13 cellular contexts compared by ENCODE assay signal in the genomic region with DNA sequence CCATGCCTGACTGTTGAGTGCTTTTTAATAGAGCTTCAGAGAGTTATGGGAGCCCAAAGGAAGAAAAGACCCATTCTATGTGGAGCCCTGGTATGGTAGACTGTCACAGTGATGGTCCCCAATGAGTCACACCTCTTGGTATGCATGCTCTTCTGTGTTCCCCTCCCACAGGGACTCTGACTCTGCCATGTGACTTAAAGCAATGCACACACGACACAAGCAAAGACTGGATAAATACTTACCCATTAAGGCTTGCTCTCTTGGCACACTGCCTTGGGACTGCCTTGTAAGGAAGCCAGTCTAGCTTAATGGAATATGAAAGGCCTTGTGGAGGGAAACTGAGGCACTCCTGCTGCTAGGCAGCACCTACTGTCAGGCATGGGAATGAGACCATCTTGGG. TPM values are rescaled to one million over a fixed set of nuclear protein-coding genes. Genes with fewer than 3 reads are reported as not detected.
DNase-seq lines count a peak whose midpoint lies in the region; ATAC-seq, FAIRE-seq and TF ChIP-seq lines count a peak whose summit lies in the region.
"Had no signal": no experiment of that assay in that cellular context is flagged by ENCODE, and none has a peak within 500 bp of the region (broad histone marks: within the 10 kb centered on the region; RNA-seq: fewer than 3 reads in every experiment).

No MANE protein-coding gene starts in this region.

- intact Hi-C loops in K562 (cut with micrococcal nuclease): no loop called here

- TF ChIP-seq POLR2A in K562 (conservative IDR thresholded peaks at IDR 0.05): no peak

- no peaks in the 10 kb centered on the region for H3K9me3 ChIP-seq in K562 (replicated peaks; ENCODE audit: control insufficient read depth, insufficient read depth, low read depth, low read length)
- H3K9me3 ChIP-seq: HAP-1 had no signal

- no peak overlapping the region for H3K9ac ChIP-seq in K562 (ENCODE audit: insufficient read depth in 1 of 2, low read depth in 2 of 2, low read length in 2 of 2)

- no peak for TF ChIP-seq CTCF in K562 (IDR thresholded peaks at IDR 0.05 in 2 of 3, conservative IDR thresholded peaks at IDR 0.05 in 1 of 3; ENCODE audit: insufficient read depth in 2 of 3, low read depth in 1 of 3, low read length in 3 of 3)

- ATAC-seq in K562 (peak; percentile 38; the same call in 2 of the 3 replicates), GM18870 (IDR thresholded peaks at IDR 0.05; ENCODE audit: unreplicated experiment) (no peak)
- ATAC-seq: CD8-positive, alpha-beta T cell had no signal

- H3K27me3 ChIP-seq in K562 (ENCODE audit: control insufficient read depth in 2 of 2, insufficient read depth in 2 of 2, low read length in 2 of 2): peaks cover 14 to 36% of the 10 kb centered on the region in 2 experiments; a peak in 4 of 5 replicates
- H3K27me3 ChIP-seq: dorsolateral prefrontal cortex had no signal

- H3K9me1 ChIP-seq in K562 (ENCODE audit: control insufficient read depth, insufficient read depth, low read length): no peaks in the 10 kb centered on the region

- no peak overlapping the region for H3K27ac ChIP-seq in K562 (ENCODE audit: extremely low read depth, low read depth, low read length)
- H3K27ac ChIP-seq: dorsolateral prefrontal cortex had no signal

- H2AFZ ChIP-seq in K562 (ENCODE audit: low read depth, low read length): no peak overlapping the region

- no peak overlapping the region for H3K4me3 ChIP-seq in K562
- H3K4me3 ChIP-seq: dorsolateral prefrontal cortex, HAP-1 had no signal

- H3K36me3 ChIP-seq in K562 (ENCODE audit: control insufficient read depth, insufficient read depth, low read length): no peaks in the 10 kb centered on the region
- H3K36me3 ChIP-seq: HAP-1 had no signal

- no peaks in the 10 kb centered on the region; a peak in 1 of 5 replicates for H3K4me1 ChIP-seq in K562 (replicated peaks in 1 of 2; ENCODE audit: control insufficient read depth in 2 of 2, insufficient read depth in 2 of 2, low read length in 2 of 2)
- H3K4me1 ChIP-seq: HAP-1 had no signal

- no peaks in the 10 kb centered on the region for H3K79me2 ChIP-seq in K562 (ENCODE audit: control insufficient read depth, insufficient read depth, low read length)

- DNase-seq in Daoy (ENCODE audit: low read depth): peak; percentile 59
- peak; percentile 47 for DNase-seq in HT1080 (ENCODE audit: low read depth)
- no peak for DNase-seq in K562 (ENCODE audit: extremely low read depth in 1 of 4, low spot score in 3 of 4)
- DNase-seq in mucosa of gallbladder (ENCODE audit: low spot score): peak; percentile 62
- no peak for DNase-seq in activated CD8-positive, alpha-beta memory T cell treated with anti-CD3 and anti-CD28 coated beads for 24 hours
- DNase-seq in NCI-H510A (lab: John Stamatoyannopoulos, UW): no peak
- no peak for DNase-seq in HT-29 (ENCODE audit: low spot score)
- DNase-seq: activated CD4-positive, alpha-beta T cell treated with anti-CD3 and anti-CD28 coated beads, Interleukin-2, amount 50 U/mL, for 1 hour; CD8-positive, alpha-beta T cell; NCI-H1092 treated with DMSO at 0.1 percent for 48 hours had no signal

- in situ Hi-C loops in K562 (cut with MboI): no loop called here

- POLR2A ChIA-PET in K562 (lab: Yijun Ruan, JAX): interaction anchor here (0.6 to 1.2 kb wide), 4 partner anchors 9 to 848 kb away, joined by 3 to 7 read pairs (median 3); no protein-coding TSS in a partner anchor

- FAIRE-seq in K562 (lab: Jason Lieb, UNC): no peak

- no peak overlapping the region for H3K4me2 ChIP-seq in K562 (ENCODE audit: insufficient read depth, low read length)

- H4K20me1 ChIP-seq in K562 (replicated peaks; ENCODE audit: control insufficient read depth, insufficient read depth, low read length): no peaks in the 10 kb centered on the region

- no peak for TF ChIP-seq RAD21 in K562 (CRISPR knock-in tag; conservative IDR thresholded peaks at IDR 0.05 in 1 of 2, IDR thresholded peaks at IDR 0.05 in 1 of 2)

- CTCF ChIA-PET in K562 (lab: Yijun Ruan, JAX; ENCODE audit: low intra/inter-chr PET ratio): no interaction called here

- no TSS peak for BruUV-seq in K562 (replicated peaks; lab: Mats Ljungman, UMichigan)

- TF ChIP-seq EP300 in K562 (IDR thresholded peaks at IDR 0.05; ENCODE audit: low read length): no peak

- 0% methylated on average over 1 of the region's 1 CpG for WGBS in K562 (ENCODE audit: insufficient coverage, low coverage, missing lambda C conversion rate)

TF ChIP-seq in K562, 482 proteins besides CTCF, POLR2A, EP300 and RAD21:
- no peak for TF ChIP-seq BRD9 (IDR thresholded peaks at IDR 0.05; ENCODE audit: low read depth, partially characterized antibody)
- peak; percentile 24; the same call in 1 of the 2 replicates for TF ChIP-seq JUND (IDR thresholded peaks at IDR 0.05; ENCODE audit: borderline replicate concordance, low read depth, low read length)
- no peak for TF ChIP-seq JUND (tag; IDR thresholded peaks at IDR 0.05; ENCODE audit: borderline replicate concordance, low read depth, low read length)
- peak; percentile 40; the same call in 1 of the 2 replicates for TF ChIP-seq FOSL1 (tag; conservative IDR thresholded peaks at IDR 0.05)
- no peak for TF ChIP-seq SNIP1 (IDR thresholded peaks at IDR 0.05; ENCODE audit: low read depth)
- TF ChIP-seq, protein P1, sequence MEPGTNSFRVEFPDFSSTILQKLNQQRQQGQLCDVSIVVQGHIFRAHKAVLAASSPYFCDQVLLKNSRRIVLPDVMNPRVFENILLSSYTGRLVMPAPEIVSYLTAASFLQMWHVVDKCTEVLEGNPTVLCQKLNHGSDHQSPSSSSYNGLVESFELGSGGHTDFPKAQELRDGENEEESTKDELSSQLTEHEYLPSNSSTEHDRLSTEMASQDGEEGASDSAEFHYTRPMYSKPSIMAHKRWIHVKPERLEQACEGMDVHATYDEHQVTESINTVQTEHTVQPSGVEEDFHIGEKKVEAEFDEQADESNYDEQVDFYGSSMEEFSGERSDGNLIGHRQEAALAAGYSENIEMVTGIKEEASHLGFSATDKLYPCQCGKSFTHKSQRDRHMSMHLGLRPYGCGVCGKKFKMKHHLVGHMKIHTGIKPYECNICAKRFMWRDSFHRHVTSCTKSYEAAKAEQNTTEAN (CRISPR knock-in tag; IDR thresholded peaks at IDR 0.05): no peak
- TF ChIP-seq C11orf30 (IDR thresholded peaks at IDR 0.05; ENCODE audit: low read depth): no peak
- TF ChIP-seq EWSR1 (IDR thresholded peaks at IDR 0.05; ENCODE audit: borderline replicate concordance, low read depth, partially characterized antibody): no peak
- no peak for TF ChIP-seq POLR3A (IDR thresholded peaks at IDR 0.05; ENCODE audit: borderline replicate concordance, extremely low read depth, insufficient read depth, insufficient read length)
- TF ChIP-seq, protein P2, sequence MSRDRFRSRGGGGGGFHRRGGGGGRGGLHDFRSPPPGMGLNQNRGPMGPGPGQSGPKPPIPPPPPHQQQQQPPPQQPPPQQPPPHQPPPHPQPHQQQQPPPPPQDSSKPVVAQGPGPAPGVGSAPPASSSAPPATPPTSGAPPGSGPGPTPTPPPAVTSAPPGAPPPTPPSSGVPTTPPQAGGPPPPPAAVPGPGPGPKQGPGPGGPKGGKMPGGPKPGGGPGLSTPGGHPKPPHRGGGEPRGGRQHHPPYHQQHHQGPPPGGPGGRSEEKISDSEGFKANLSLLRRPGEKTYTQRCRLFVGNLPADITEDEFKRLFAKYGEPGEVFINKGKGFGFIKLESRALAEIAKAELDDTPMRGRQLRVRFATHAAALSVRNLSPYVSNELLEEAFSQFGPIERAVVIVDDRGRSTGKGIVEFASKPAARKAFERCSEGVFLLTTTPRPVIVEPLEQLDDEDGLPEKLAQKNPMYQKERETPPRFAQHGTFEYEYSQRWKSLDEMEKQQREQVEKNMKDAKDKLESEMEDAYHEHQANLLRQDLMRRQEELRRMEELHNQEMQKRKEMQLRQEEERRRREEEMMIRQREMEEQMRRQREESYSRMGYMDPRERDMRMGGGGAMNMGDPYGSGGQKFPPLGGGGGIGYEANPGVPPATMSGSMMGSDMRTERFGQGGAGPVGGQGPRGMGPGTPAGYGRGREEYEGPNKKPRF (IDR thresholded peaks at IDR 0.05; ENCODE audit: low read depth, low read length): no peak
- no peak for TF ChIP-seq HDAC8 (tag; IDR thresholded peaks at IDR 0.05)

RNA-seq across cellular contexts. Expression of a gene that starts 16.7 kb away (rescaled TPM):
- total RNA-seq in Daoy (2014; rRNA removed; shearing (Covaris generic)): 5.0 and 5.3 TPM in 2 replicates
- 6.0 and 9.1 TPM in 2 replicates for total RNA-seq in HT1080 (2014; rRNA removed; shearing (Covaris generic))
- 8.5 and 9.0 TPM in 2 replicates for polyA plus RNA-seq in HT1080 (2015; cell fraction: cytosol; rRNA removed)
- 11.2 and 11.6 TPM in 2 replicates for polyA plus RNA-seq in HT1080 (2015; cell fraction: nucleus; rRNA removed)
- total RNA-seq in K562 (2011; cell fraction: chromatin; rRNA removed; ENCODE audit: low replicate concordance): 2.9 and 4.1 TPM in 2 replicates
- 1.3 and 1.6 TPM in 2 replicates for total RNA-seq in K562 (2011; cell fraction: nucleolus; rRNA removed)
- 2.0 and 2.5 TPM in 2 replicates for total RNA-seq in K562 (2011; cell fraction: nucleoplasm; rRNA removed)
- total RNA-seq in K562 (2014; rRNA removed) (0.12 and 0.77 TPM in 2 replicates), K562 (2014; rRNA removed; fragmentation: Illumina TruSeq; extraction: Trizol) (0.33 and 0.70 TPM in 2 replicates), K562 (2015; rRNA removed; fragmentation: Illumina TruSeq; extraction: Trizol) (0.49 TPM in 1 of 2 replicates, not detected in the other), K562 (2021) (0.81 and 0.82 TPM in 2 replicates), mucosa of gallbladder (35.9 TPM)
- polyA plus RNA-seq in K562 (2011; rRNA removed) (1.1 and 2.0 TPM in 2 replicates), K562 (2014; fragmentation: Illumina TruSeq; extraction: Trizol) (0.65 and 0.75 TPM in 2 replicates), K562 (2014; fragmentation: Nextera tagmentation; extraction: Ambion mirVana) (under 1 TPM in 1 of 2 experiments, not detected in 1; 0.18 TPM), K562 (2014; rRNA removed) (0.08 and 0.81 TPM in 2 replicates)
- 0.81 and 0.95 TPM in 2 replicates for polyA plus RNA-seq in K562 (2011; cell fraction: cytosol; rRNA removed)
- 0.87 and 1.4 TPM in 2 replicates for polyA plus RNA-seq in K562 (2011; cell fraction: nucleus; rRNA removed)
- polyA plus RNA-seq in K562 (2012): 0.39 and 0.53 TPM in 2 replicates
- 0.69 and 0.81 TPM in 2 replicates for polyA minus RNA-seq in K562 (2011; rRNA and poly(A)+ RNA removed)
- polyA minus RNA-seq in K562 (2011; cell fraction: cytosol; rRNA and poly(A)+ RNA removed): not detected in 2 replicates
- polyA minus RNA-seq in K562 (2011; cell fraction: nucleus; rRNA and poly(A)+ RNA removed): 0.44 and 0.67 TPM in 2 replicates
- total RNA-seq in HT-29 (2014; rRNA removed; shearing (Covaris generic)): 2.9 and 3.6 TPM in 2 replicates

Comparison
In these comparisons a context has a peak if more than half of its experiments do, and no peak if none do; other contexts are left out.
1. DNase-seq: peak in Daoy (single experiment), HT1080 (single experiment) and mucosa of gallbladder (single experiment); none in K562 (0 of 4), activated CD8-positive, alpha-beta memory T cell treated with anti-CD3 and anti-CD28 coated beads for 24 hours (single experiment), NCI-H510A (single experiment) and HT-29 (single experiment).